26 cellular contexts compared by ENCODE assay signal in the genomic region with DNA sequence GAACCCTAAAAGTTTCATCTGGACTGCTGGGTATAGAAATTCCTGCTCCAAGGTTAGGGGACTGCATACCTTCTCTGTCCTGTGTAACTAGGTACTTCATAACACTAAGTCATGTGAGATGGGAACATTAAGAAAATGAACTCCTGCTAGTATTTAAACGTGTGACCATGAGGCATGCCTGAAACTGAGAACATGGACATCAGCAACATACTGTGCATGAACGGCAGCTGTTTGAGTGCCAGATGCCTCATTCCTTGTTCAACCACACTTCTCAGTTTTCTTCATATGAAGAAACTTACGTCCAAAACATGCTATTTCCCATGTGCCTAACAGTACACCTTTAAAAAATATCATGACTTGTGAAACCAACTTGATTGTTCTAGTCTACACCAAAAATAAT.
"Had no signal": no experiment of that assay in that cellular context is flagged by ENCODE, and none has a peak within 500 bp of the region (broad histone marks: within the 10 kb centered on the region; RNA-seq: fewer than 3 reads in every experiment).

No MANE protein-coding gene starts in this region.

- H3K9me3 ChIP-seq: colonic mucosa, gastroesophageal sphincter, mucosa of descending colon, pancreas, prostate gland, sigmoid colon, spleen, suprapubic skin, transverse colon had no signal

- H3K27me3 ChIP-seq: colonic mucosa, gastroesophageal sphincter, pancreas, sigmoid colon, spleen, suprapubic skin, transverse colon had no signal

- H3K36me3 ChIP-seq: colonic mucosa, pancreas, prostate gland, sigmoid colon, transverse colon, WERI-Rb-1 had no signal

- H3K4me3 Mint-ChIP-seq: central memory CD8-positive, alpha-beta T cell; T-helper 1 cell treated with Interleukin-12 subunit alpha and Interleukin-12 subunit beta and Interleukin-4 antibody, amounts not matched to agents 30 μg/mL and 1 μg/mL, for 36 hours had no signal

- H3K4me3 ChIP-seq: colonic mucosa, gastroesophageal sphincter, lung, mucosa of descending colon, pancreas, prostate gland, sigmoid colon, spleen, suprapubic skin, transverse colon had no signal

- H3K27ac ChIP-seq: colonic mucosa, gastroesophageal sphincter, pancreas, prostate gland, sigmoid colon, spleen, suprapubic skin, transverse colon, WERI-Rb-1 had no signal

- H3K27ac Mint-ChIP-seq: T-helper 1 cell treated with Interleukin-12 subunit alpha and Interleukin-12 subunit beta and Interleukin-4 antibody, amounts not matched to agents 30 μg/mL and 1 μg/mL, for 36 hours had no signal

- ATAC-seq: activated CD4-positive, CD25-positive, alpha-beta regulatory T cell treated with anti-CD3 and anti-CD28 coated beads, Interleukin-2, amount 50 U/mL, for 24 hours; gastroesophageal sphincter; left lobe of liver; mucosa of descending colon; pancreas had no signal

- DNase-seq: activated CD4-positive, alpha-beta T cell treated with anti-CD3 and anti-CD28 coated beads for 48 hours; activated CD4-positive, alpha-beta T cell treated with anti-CD3 and anti-CD28 coated beads, Interleukin-2, amount 50 U/mL, for 48 hours; activated CD8-positive, alpha-beta memory T cell treated with anti-CD3 and anti-CD28 coated beads for 24 hours; activated gamma-delta T cell treated with Interleukin-2 at 50 U/mL for 16 hours; activated naive CD4-positive, alpha-beta T cell treated with anti-CD3 and anti-CD28 coated beads, Interleukin-2, amount 50 U/mL, for 16 hours; colonic mucosa; effector memory CD4-positive, alpha-beta T cell; mucosa of descending colon; naive B cell; pancreas; retina; sigmoid colon; spleen; stimulated activated naive CD4-positive, alpha-beta T cell; SW 1271; T1000; transverse colon; WERI-Rb-1 had no signal

- H3K4me1 ChIP-seq: colonic mucosa, pancreas, prostate gland had no signal

- H3K36me3 Mint-ChIP-seq: naive B cell had no signal

- H3K9me3 Mint-ChIP-seq: central memory CD8-positive, alpha-beta T cell; naive B cell; T-helper 1 cell treated with Interleukin-12 subunit alpha and Interleukin-12 subunit beta and Interleukin-4 antibody, amounts not matched to agents 30 μg/mL and 1 μg/mL, for 36 hours had no signal
